8 cellular contexts compared by ENCODE assay signal in genomic region chr19:58476498-58477015, GRCh38. TPM values are rescaled to one million over a fixed set of nuclear protein-coding genes. Genes with fewer than 3 reads are reported as not detected.
DNase-seq lines count a peak whose midpoint lies in the region; ATAC-seq and TF ChIP-seq lines count a peak whose summit lies in the region.

No MANE protein-coding gene starts in this region.

- H3K27me3 Mint-ChIP-seq in CD4-positive, CD25-positive, alpha-beta regulatory T cell = no peaks in the 10 kb centered on the region
- no peaks in the 10 kb centered on the region for H3K27me3 Mint-ChIP-seq in activated T-helper 1 cell treated with anti-CD3 and anti-CD28 coated beads, Interleukin-12 subunit alpha, Interleukin-12 subunit beta, Interleukin-2, Interleukin-4 antibody, amounts not matched to agents 30 ng/mL and 10 ng/mL and 1 ng/mL, durations not matched to agents 14 hours and 24 hours and 36 hours (ENCODE audit: insufficient read depth)

- no peak for TF ChIP-seq CTCF in gastrocnemius medialis (IDR thresholded peaks at IDR 0.05 in 4 of 5, conservative IDR thresholded peaks at IDR 0.05 in 1 of 5)

- H3K9me3 Mint-ChIP-seq in CD4-positive, CD25-positive, alpha-beta regulatory T cell = no peaks in the 10 kb centered on the region
- no peaks in the 10 kb centered on the region for H3K9me3 Mint-ChIP-seq in activated T-helper 1 cell treated with anti-CD3 and anti-CD28 coated beads, Interleukin-12 subunit alpha, Interleukin-12 subunit beta, Interleukin-2, Interleukin-4 antibody, amounts not matched to agents 30 ng/mL and 10 ng/mL and 1 ng/mL, durations not matched to agents 14 hours and 24 hours and 36 hours

- peaks cover 6% of the 10 kb centered on the region for H3K36me3 Mint-ChIP-seq in CD4-positive, CD25-positive, alpha-beta regulatory T cell
- H3K36me3 Mint-ChIP-seq in activated T-helper 1 cell treated with anti-CD3 and anti-CD28 coated beads, Interleukin-12 subunit alpha, Interleukin-12 subunit beta, Interleukin-2, Interleukin-4 antibody, amounts not matched to agents 30 ng/mL and 10 ng/mL and 1 ng/mL, durations not matched to agents 14 hours and 24 hours and 36 hours (ENCODE audit: low read depth) = peaks cover 12% of the 10 kb centered on the region

- intact Hi-C loops in activated T-helper 1 cell treated with anti-CD3 and anti-CD28 coated beads, Interleukin-12 subunit alpha, Interleukin-12 subunit beta, Interleukin-2, Interleukin-4 antibody, amounts not matched to agents 30 ng/mL and 10 ng/mL and 1 ng/mL, durations not matched to agents 14 hours and 24 hours and 36 hours (cut with micrococcal nuclease) = loop anchor here (1.0 to 2.0 kb wide), 9 partner anchors 12 to 150 kb away; partner anchors contain the start of genes TRIM28, ZBTB45, ZNF584 and ZSCAN22
- intact Hi-C loops in gastrocnemius medialis (cut with DNase I; ENCODE audit: low total_unique reads) = loop anchor here (1.0 kb wide), 1 partner anchor 23 kb away; no protein-coding TSS in a partner anchor

- H3K27ac ChIP-seq in CD4-positive, CD25-positive, alpha-beta regulatory T cell (ENCODE audit: insufficient read depth, low read length, poor library complexity, severe bottlenecking) = peak overlapping the region; percentile 96
- H3K27ac ChIP-seq in gastrocnemius medialis = peak overlapping the region; percentile 82 to 95 (median 86)

- ATAC-seq in CD4-positive, CD25-positive, alpha-beta regulatory T cell (ENCODE audit: low read depth in 2 of 2) = no peak
- ATAC-seq in HG03103 (IDR thresholded peaks at IDR 0.05; ENCODE audit: low read depth, unreplicated experiment) = peak; percentile 1
- no peak for ATAC-seq in gastrocnemius medialis

- H3K27me3 ChIP-seq in CD4-positive, CD25-positive, alpha-beta regulatory T cell (ENCODE audit: control insufficient read depth, insufficient read depth, low read length) = no peaks in the 10 kb centered on the region
- no peaks in the 10 kb centered on the region for H3K27me3 ChIP-seq in gastrocnemius medialis

- H3K27ac Mint-ChIP-seq in CD4-positive, CD25-positive, alpha-beta regulatory T cell = peak overlapping the region; percentile 78 to 99 (median 95)
- peak overlapping the region; percentile 89 for H3K27ac Mint-ChIP-seq in activated T-helper 1 cell treated with anti-CD3 and anti-CD28 coated beads, Interleukin-12 subunit alpha, Interleukin-12 subunit beta, Interleukin-2, Interleukin-4 antibody, amounts not matched to agents 30 ng/mL and 10 ng/mL and 1 ng/mL, durations not matched to agents 14 hours and 24 hours and 36 hours

- peaks cover 4 to 26% (median 7%) of the 10 kb centered on the region in 4 donors for H3K4me1 Mint-ChIP-seq in CD4-positive, CD25-positive, alpha-beta regulatory T cell
- peaks cover 25% of the 10 kb centered on the region for H3K4me1 Mint-ChIP-seq in activated T-helper 1 cell treated with anti-CD3 and anti-CD28 coated beads, Interleukin-12 subunit alpha, Interleukin-12 subunit beta, Interleukin-2, Interleukin-4 antibody, amounts not matched to agents 30 ng/mL and 10 ng/mL and 1 ng/mL, durations not matched to agents 14 hours and 24 hours and 36 hours (ENCODE audit: low read depth)

- no peaks in the 10 kb centered on the region for H3K9me3 ChIP-seq in CD4-positive, CD25-positive, alpha-beta regulatory T cell (ENCODE audit: control insufficient read depth in 2 of 2, low read length in 2 of 2)
- H3K9me3 ChIP-seq in gastrocnemius medialis = no peaks in the 10 kb centered on the region

- peak overlapping the region; percentile 48 for H3K4me3 ChIP-seq in CD4-positive, CD25-positive, alpha-beta regulatory T cell (ENCODE audit: low read depth, low read length)
- H3K4me3 ChIP-seq in gastrocnemius medialis = peak overlapping the region; percentile 76 to 83 (median 78)

- no peak for TF ChIP-seq POLR2A in gastrocnemius medialis (IDR thresholded peaks at IDR 0.05)

- no peak for DNase-seq in CD4-positive, CD25-positive, alpha-beta regulatory T cell
- DNase-seq in activated T-helper 1 cell treated with anti-CD3 and anti-CD28 coated beads, Interleukin-12 subunit alpha, Interleukin-12 subunit beta, Interleukin-2, Interleukin-4 antibody, amounts not matched to agents 30 ng/mL and 10 ng/mL and 1 ng/mL, durations not matched to agents 14 hours and 24 hours and 36 hours (ENCODE audit: low spot score) = no peak
- peak; percentile 62 for DNase-seq in hepatic stellate cell (ENCODE audit: low spot score)
- no peak for DNase-seq in gastrocnemius medialis
- no peak for DNase-seq in GOT3 (lab: John Stamatoyannopoulos, UW)
- no peak for DNase-seq in mucosa of gallbladder (ENCODE audit: low spot score)
- DNase-seq in activated CD4-positive, alpha-beta T cell treated with anti-CD3 and anti-CD28 coated beads for 48 hours = no peak

- H3K4me3 Mint-ChIP-seq in CD4-positive, CD25-positive, alpha-beta regulatory T cell = peak overlapping the region; percentile 95 to 98 (median 96)
- H3K4me3 Mint-ChIP-seq in activated T-helper 1 cell treated with anti-CD3 and anti-CD28 coated beads, Interleukin-12 subunit alpha, Interleukin-12 subunit beta, Interleukin-2, Interleukin-4 antibody, amounts not matched to agents 30 ng/mL and 10 ng/mL and 1 ng/mL, durations not matched to agents 14 hours and 24 hours and 36 hours = peak overlapping the region; percentile 88

- in situ Hi-C loops in gastrocnemius medialis (cut with MboI; ENCODE audit: low sequenced_read_pairs in 4 of 4) = no loop called here

- peaks cover 21% of the 10 kb centered on the region for H3K4me1 ChIP-seq in CD4-positive, CD25-positive, alpha-beta regulatory T cell (ENCODE audit: control insufficient read depth, insufficient read depth, low read length, poor library complexity, severe bottlenecking)
- H3K4me1 ChIP-seq in gastrocnemius medialis = peaks cover 15 to 22% of the 10 kb centered on the region in 2 donors

- H3K36me3 ChIP-seq in CD4-positive, CD25-positive, alpha-beta regulatory T cell (ENCODE audit: control insufficient read depth, insufficient read depth, low read length) = peaks cover 10% of the 10 kb centered on the region
- peaks cover 0 to 22% of the 10 kb centered on the region in 2 donors for H3K36me3 ChIP-seq in gastrocnemius medialis

RNA-seq across cellular contexts. Expression of gene ZNF446, which starts 0.4 kb away (rescaled TPM):
- 10.5 TPM for total RNA-seq in CD4-positive, CD25-positive, alpha-beta regulatory T cell
- polyA plus RNA-seq in CD4-positive, CD25-positive, alpha-beta regulatory T cell = 1 to 10 TPM; 1.7 to 5.2 (median 3.8) TPM
- 6.6 and 6.7 TPM in 2 replicates for total RNA-seq in activated T-helper 1 cell treated with anti-CD3 and anti-CD28 coated beads, Interleukin-12 subunit alpha, Interleukin-12 subunit beta, Interleukin-2, Interleukin-4 antibody, amounts not matched to agents 30 ng/mL and 10 ng/mL and 1 ng/mL, durations not matched to agents 14 hours and 24 hours and 36 hours
- total RNA-seq in gastrocnemius medialis = 10 to 100 TPM in 1 of 4 donors, 1 to 10 TPM in 3; 7.5 to 13.1 (median 8.9) TPM
- 19.4 TPM for total RNA-seq in mucosa of gallbladder

RNA-seq across cellular contexts. Expression of gene ZNF324, which starts 9.7 kb away (rescaled TPM):
- total RNA-seq in CD4-positive, CD25-positive, alpha-beta regulatory T cell = 15.1 TPM
- 10 to 100 TPM in 2 of 4 donors, 1 to 10 TPM in 2; 5.3 to 12.7 (median 10.2) TPM for polyA plus RNA-seq in CD4-positive, CD25-positive, alpha-beta regulatory T cell
- 12.8 and 15.5 TPM in 2 replicates for total RNA-seq in activated T-helper 1 cell treated with anti-CD3 and anti-CD28 coated beads, Interleukin-12 subunit alpha, Interleukin-12 subunit beta, Interleukin-2, Interleukin-4 antibody, amounts not matched to agents 30 ng/mL and 10 ng/mL and 1 ng/mL, durations not matched to agents 14 hours and 24 hours and 36 hours
- total RNA-seq in gastrocnemius medialis (10 to 100 TPM in 3 of 4 donors, 1 to 10 TPM in 1; 8.1 to 11.4 (median 11.3) TPM), mucosa of gallbladder (16.4 TPM)

RNA-seq across cellular contexts. Expression of gene ZNF324B, which starts 25.1 kb away (rescaled TPM):
- total RNA-seq in CD4-positive, CD25-positive, alpha-beta regulatory T cell = 6.5 TPM
- 1 to 10 TPM in 1 of 4 donors, under 1 TPM in 3; 0.81 to 1.4 (median 0.90) TPM for polyA plus RNA-seq in CD4-positive, CD25-positive, alpha-beta regulatory T cell
- 14.3 and 15.1 TPM in 2 replicates for total RNA-seq in activated T-helper 1 cell treated with anti-CD3 and anti-CD28 coated beads, Interleukin-12 subunit alpha, Interleukin-12 subunit beta, Interleukin-2, Interleukin-4 antibody, amounts not matched to agents 30 ng/mL and 10 ng/mL and 1 ng/mL, durations not matched to agents 14 hours and 24 hours and 36 hours
- total RNA-seq in gastrocnemius medialis (1 to 10 TPM; 3.8 to 7.6 (median 7.0) TPM), mucosa of gallbladder (7.8 TPM)

RNA-seq across cellular contexts. Expression of gene SLC27A5, which starts 35.2 kb away (rescaled TPM):
- total RNA-seq in CD4-positive, CD25-positive, alpha-beta regulatory T cell = 5.5 TPM
- 10 to 100 TPM; 14.4 to 26.7 (median 20.4) TPM for polyA plus RNA-seq in CD4-positive, CD25-positive, alpha-beta regulatory T cell
- 23.3 and 24.7 TPM in 2 replicates for total RNA-seq in activated T-helper 1 cell treated with anti-CD3 and anti-CD28 coated beads, Interleukin-12 subunit alpha, Interleukin-12 subunit beta, Interleukin-2, Interleukin-4 antibody, amounts not matched to agents 30 ng/mL and 10 ng/mL and 1 ng/mL, durations not matched to agents 14 hours and 24 hours and 36 hours
- 1 to 10 TPM; 2.0 to 9.1 (median 4.6) TPM for total RNA-seq in gastrocnemius medialis
- total RNA-seq in mucosa of gallbladder = 7.9 TPM

RNA-seq across cellular contexts. Expression of gene ZNF132, which starts 36.6 kb away (rescaled TPM):
- 1.2 TPM for total RNA-seq in CD4-positive, CD25-positive, alpha-beta regulatory T cell
- 1 to 10 TPM in 1 of 4 donors, under 1 TPM in 3; 0.76 to 2.0 (median 0.96) TPM for polyA plus RNA-seq in CD4-positive, CD25-positive, alpha-beta regulatory T cell
- 3.4 and 3.5 TPM in 2 replicates for total RNA-seq in activated T-helper 1 cell treated with anti-CD3 and anti-CD28 coated beads, Interleukin-12 subunit alpha, Interleukin-12 subunit beta, Interleukin-2, Interleukin-4 antibody, amounts not matched to agents 30 ng/mL and 10 ng/mL and 1 ng/mL, durations not matched to agents 14 hours and 24 hours and 36 hours
- total RNA-seq in gastrocnemius medialis (1 to 10 TPM; 1.8 to 2.7 (median 2.4) TPM), mucosa of gallbladder (12.1 TPM)
